1 cellular context compared by ENCODE assay signal in the genomic region with DNA sequence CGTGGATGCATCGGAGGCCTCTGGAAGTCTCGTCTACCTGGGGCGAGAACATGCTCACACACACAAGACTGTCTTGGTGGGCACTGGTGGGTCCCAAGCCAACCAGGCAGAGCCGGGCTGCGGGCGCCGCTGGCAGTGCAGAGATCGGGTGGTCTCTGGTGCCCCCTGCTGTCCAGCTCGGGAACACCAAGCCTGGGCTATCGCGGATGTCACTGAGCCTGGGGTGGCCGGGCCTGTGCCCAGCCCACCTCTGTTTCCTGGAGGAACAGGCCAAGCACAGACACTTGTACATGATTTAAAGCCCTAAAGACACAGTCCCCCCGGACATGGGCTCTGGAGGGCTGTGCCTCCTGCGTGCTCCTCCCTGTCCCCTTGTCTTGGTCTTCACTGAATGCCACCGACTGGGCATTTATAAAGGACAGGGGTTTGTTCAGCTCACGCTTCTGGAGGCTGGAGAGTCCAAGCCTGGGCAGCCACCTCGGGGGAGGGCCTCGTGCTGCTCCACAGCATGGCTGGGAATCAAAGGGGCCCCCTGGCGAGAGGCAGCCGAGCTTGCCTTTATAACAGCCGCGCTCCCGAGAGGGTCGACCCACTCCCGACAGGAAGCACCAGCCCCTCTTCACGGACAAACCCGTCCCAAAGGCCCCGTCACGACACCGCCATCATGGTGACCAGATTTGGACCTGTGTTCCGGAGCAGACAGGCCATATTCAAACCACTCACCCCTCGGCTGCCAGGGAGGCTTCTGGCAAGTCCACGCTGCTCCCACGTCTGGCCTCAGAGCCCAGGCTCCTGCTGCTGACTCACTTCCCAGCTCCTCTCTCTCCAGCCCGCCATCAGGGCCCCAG.
TF ChIP-seq lines count a peak whose summit lies in the region.

No MANE protein-coding gene starts in this region.

TF ChIP-seq in Ishikawa, 13 proteins besides CTCF, POLR2A, EP300 and RAD21 (continued from another document):
- TF ChIP-seq ZBTB7A (IDR thresholded peaks at IDR 0.05; ENCODE audit: low read depth) (no peak), FOXM1 (IDR thresholded peaks at IDR 0.05; ENCODE audit: borderline replicate concordance, low read depth) (no peak)
- TF ChIP-seq, protein P1, sequence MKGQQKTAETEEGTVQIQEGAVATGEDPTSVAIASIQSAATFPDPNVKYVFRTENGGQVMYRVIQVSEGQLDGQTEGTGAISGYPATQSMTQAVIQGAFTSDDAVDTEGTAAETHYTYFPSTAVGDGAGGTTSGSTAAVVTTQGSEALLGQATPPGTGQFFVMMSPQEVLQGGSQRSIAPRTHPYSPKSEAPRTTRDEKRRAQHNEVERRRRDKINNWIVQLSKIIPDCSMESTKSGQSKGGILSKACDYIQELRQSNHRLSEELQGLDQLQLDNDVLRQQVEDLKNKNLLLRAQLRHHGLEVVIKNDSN (IDR thresholded peaks at IDR 0.05), result no peak
TF ChIP-seq in Ishikawa: peak in this region for 0.
